11 cellular contexts compared by ENCODE assay signal in genomic region chr9:37290881-37291485, GRCh38.
DNase-seq lines count a peak whose midpoint lies in the region; ATAC-seq and TF ChIP-seq lines count a peak whose summit lies in the region.
"Had no signal": no experiment of that assay in that cellular context is flagged by ENCODE, and none has a peak within 500 bp of the region (broad histone marks: within the 10 kb centered on the region; RNA-seq: fewer than 3 reads in every experiment).

No MANE protein-coding gene starts in this region.

- TF ChIP-seq CTCF in GM06990 (IDR thresholded peaks at IDR 0.05; ENCODE audit: insufficient read depth, low read length, poor library complexity, severe bottlenecking): no peak
- TF ChIP-seq CTCF in adrenal gland (IDR thresholded peaks at IDR 0.05): no peak
- no peak for TF ChIP-seq CTCF in GM23338 (conservative IDR thresholded peaks at IDR 0.05; ENCODE audit: low read depth in 2 of 2)

- H3K9me3 ChIP-seq in MG63 (no peaks in the 10 kb centered on the region), adrenal gland (replicated peaks in 1 of 3) (no peaks in the 10 kb centered on the region)

- no peaks in the 10 kb centered on the region for H3K36me3 Mint-ChIP-seq in GM23338 (ENCODE audit: low read depth)

- no peak for ATAC-seq in HG03039 (IDR thresholded peaks at IDR 0.05; ENCODE audit: unreplicated experiment)
- ATAC-seq in GM23338: no peak
- ATAC-seq: naive thymus-derived CD8-positive, alpha-beta T cell had no signal

- H3K4me1 Mint-ChIP-seq in GM23338: peaks cover 8% of the 10 kb centered on the region

- no peak overlapping the region for H3K27ac Mint-ChIP-seq in GM23338

- WGBS in adrenal gland, 4 donors: 33 to 41% (median 40%) methylated on average over 2 of the region's 2 CpGs

- no peaks in the 10 kb centered on the region for H3K9me2 ChIP-seq in GM23338 (ENCODE audit: insufficient read depth)

- no peaks in the 10 kb centered on the region for H4K20me1 ChIP-seq in GM23338 (replicated peaks; ENCODE audit: insufficient read depth)

- no peak overlapping the region for H3K4me3 Mint-ChIP-seq in GM23338

- H3K4me3 ChIP-seq in GM06990 (replicated peaks; ENCODE audit: low read depth, low read length) (peak overlapping the region; percentile 43), MG63 (peak overlapping the region; percentile 17; the same call in 1 of the 2 replicates), adrenal gland (peak overlapping the region in 1 of 4 donors; percentile 21), GM23338 (no peak overlapping the region)

- H3K4me1 ChIP-seq in adrenal gland (replicated peaks in 1 of 2) (peaks cover 5 to 8% of the 10 kb centered on the region in 2 donors), GM23338 (ENCODE audit: insufficient read depth) (peaks cover 8% of the 10 kb centered on the region)

- no peaks in the 10 kb centered on the region for H3K36me3 ChIP-seq in GM06990 (ENCODE audit: control insufficient read depth, insufficient read depth, low read length)
- no peaks in the 10 kb centered on the region for H3K36me3 ChIP-seq in MG63
- no peaks in the 10 kb centered on the region for H3K36me3 ChIP-seq in adrenal gland (replicated peaks in 1 of 2)
- H3K36me3 ChIP-seq in GM23338 (ENCODE audit: insufficient read depth): no peaks in the 10 kb centered on the region

- peaks cover 7% of the 10 kb centered on the region for H3K79me2 ChIP-seq in GM23338 (replicated peaks; ENCODE audit: insufficient read depth)

- H3K9me3 Mint-ChIP-seq in GM23338: no peaks in the 10 kb centered on the region; the same call in 2 of the 3 replicates

- H3F3A ChIP-seq in GM23338 (replicated peaks; ENCODE audit: low read depth): no peaks in the 10 kb centered on the region

- no peaks in the 10 kb centered on the region for H3K27me3 Mint-ChIP-seq in GM23338 (ENCODE audit: insufficient read depth, low read depth, poor library complexity)
- H3K27me3 Mint-ChIP-seq: naive thymus-derived CD8-positive, alpha-beta T cell had no signal

- H3K27me3 ChIP-seq in GM06990 (replicated peaks; ENCODE audit: control insufficient read depth, insufficient read depth, low read length) (no peaks in the 10 kb centered on the region), MG63 (no peaks in the 10 kb centered on the region), adrenal gland (no peaks in the 10 kb centered on the region), GM23338 (ENCODE audit: insufficient read depth) (no peaks in the 10 kb centered on the region)

- no peak overlapping the region for H3K4me2 ChIP-seq in GM23338

- H3K27ac ChIP-seq in adrenal gland (peak overlapping the region in 4 of 5 donors; percentile 10 to 47 (median 26)), GM23338 (ENCODE audit: low read depth) (no peak overlapping the region)

- TF ChIP-seq POLR2A in adrenal gland (IDR thresholded peaks at IDR 0.05): no peak

- intact Hi-C loops in adrenal gland (cut with DNase I): no loop called here

- H2AFZ ChIP-seq in GM23338: no peak overlapping the region

- DNase-seq in GM06990 (ENCODE audit: extremely low read depth, insufficient read length) (peak; percentile 64), MG63 (no peak), adrenal gland (no peak), non-pigmented ciliary epithelial cell (ENCODE audit: low read depth) (peak; percentile 60), superior temporal gyrus (ENCODE audit: extremely low spot score) (no peak), COLO829 (ENCODE audit: low spot score) (no peak), GM23338 (ENCODE audit: low spot score) (no peak)
- DNase-seq: amygdala; naive thymus-derived CD8-positive, alpha-beta T cell; NCI-H187 treated with DMSO at 0.1 percent for 48 hours had no signal

TF ChIP-seq in GM23338, 12 proteins besides CTCF, POLR2A, EP300 and RAD21:
- TF ChIP-seq ZNF114 (CRISPR knock-in tag; IDR thresholded peaks at IDR 0.05): no peak
- no peak for TF ChIP-seq STAT1 (IDR thresholded peaks at IDR 0.05; ENCODE audit: unreplicated experiment)
- no peak for TF ChIP-seq EZH2 (IDR thresholded peaks at IDR 0.05; ENCODE audit: low read depth, unreplicated experiment)
- TF ChIP-seq NANOG (IDR thresholded peaks at IDR 0.05; ENCODE audit: borderline replicate concordance): no peak
- no peak for TF ChIP-seq POLR2AphosphoS5 (IDR thresholded peaks at IDR 0.05; ENCODE audit: low read depth)

Comparison
In these comparisons a context has a peak if more than half of its experiments do, and no peak if none do; other contexts are left out.
1. DNase-seq: peak in GM06990 (single experiment) and non-pigmented ciliary epithelial cell (single experiment); none in MG63 (single experiment), adrenal gland (0 of 7), superior temporal gyrus (single experiment), COLO829 (single experiment) and GM23338 (single experiment).